24 cellular contexts compared by ENCODE assay signal in the genomic region with DNA sequence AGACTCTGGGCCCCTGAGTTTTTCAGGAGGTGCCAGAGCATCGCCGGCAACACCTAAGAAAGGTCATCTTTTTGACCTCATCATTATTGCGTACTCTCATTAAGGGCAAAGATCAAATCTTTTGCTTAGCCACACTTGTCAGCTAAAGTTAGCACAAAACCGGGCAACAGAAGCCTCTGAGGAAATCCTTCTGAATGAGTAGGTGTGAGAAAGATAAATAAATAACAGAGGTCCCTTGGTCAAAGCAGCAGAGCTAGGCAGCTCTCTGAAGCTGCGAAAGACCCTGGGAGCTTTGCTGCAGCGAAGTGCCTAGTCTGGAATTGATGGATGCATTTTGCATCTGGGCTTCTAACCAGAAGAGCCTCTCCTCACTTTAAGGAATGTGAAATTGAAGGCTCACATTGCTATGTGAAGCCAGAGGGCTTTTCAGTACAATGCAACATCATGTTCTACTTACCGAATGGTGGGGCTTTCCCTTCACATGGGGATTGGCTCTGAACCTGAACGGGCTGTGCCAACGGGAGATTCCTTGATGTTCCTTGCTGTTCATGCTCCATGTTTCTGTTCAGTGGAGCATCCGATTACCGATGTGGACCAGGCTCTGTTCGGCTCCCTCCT.
DNase-seq lines count a peak whose midpoint lies in the region; ATAC-seq, FAIRE-seq and TF ChIP-seq lines count a peak whose summit lies in the region.
"Had no signal": no experiment of that assay in that cellular context is flagged by ENCODE, and none has a peak within 500 bp of the region (broad histone marks: within the 10 kb centered on the region; RNA-seq: fewer than 3 reads in every experiment).

No MANE protein-coding gene starts in this region.

- H3K27ac ChIP-seq in left ventricle myocardium inferior (replicated peaks) (no peak overlapping the region), lower lobe of right lung (no peak overlapping the region)
- H3K27ac ChIP-seq: coronary artery had no signal

- no peak overlapping the region for H3K4me3 ChIP-seq in left ventricle myocardium inferior
- no peak overlapping the region for H3K4me3 ChIP-seq in epithelial cell of esophagus (ENCODE audit: low read length)
- H3K4me3 ChIP-seq in lower lobe of right lung: no peak overlapping the region
- H3K4me3 ChIP-seq: coronary artery had no signal

- no peaks in the 10 kb centered on the region for H3K4me1 ChIP-seq in left ventricle myocardium inferior
- no peaks in the 10 kb centered on the region for H3K4me1 ChIP-seq in lower lobe of right lung

- H3K27me3 ChIP-seq in left ventricle myocardium inferior (ENCODE audit: low read depth) (peaks cover 45% of the 10 kb centered on the region), lower lobe of right lung (ENCODE audit: low read depth) (no peaks in the 10 kb centered on the region)

- no peak for FAIRE-seq in urothelium cell line (lab: Jason Lieb, UNC)
- FAIRE-seq: frontal cortex had no signal

- intact Hi-C loops in left cardiac atrium (cut with DNase I) (no loop called here), left ventricle myocardium inferior (cut with micrococcal nuclease) (no loop called here), lower lobe of right lung (cut with DNase I) (no loop called here)

- H3K36me3 ChIP-seq in left ventricle myocardium inferior (no peaks in the 10 kb centered on the region), lower lobe of right lung (no peaks in the 10 kb centered on the region)

- TF ChIP-seq CTCF in left ventricle myocardium inferior (IDR thresholded peaks at IDR 0.05; ENCODE audit: borderline replicate concordance): no peak
- no peak for TF ChIP-seq CTCF in epithelial cell of esophagus (IDR thresholded peaks at IDR 0.05; ENCODE audit: insufficient read depth, low read depth, low read length, missing control alignments)
- TF ChIP-seq CTCF in lower lobe of right lung (IDR thresholded peaks at IDR 0.05): no peak

- H3K9me3 ChIP-seq in left ventricle myocardium inferior (replicated peaks) (no peaks in the 10 kb centered on the region), lower lobe of right lung (no peaks in the 10 kb centered on the region)
- H3K9me3 ChIP-seq: SK-N-SH had no signal

- ATAC-seq in left cardiac atrium (peak; percentile 30 to 85), lower lobe of right lung (peak; percentile 46 to 67)
- ATAC-seq: activated CD8-positive, alpha-beta T cell treated with anti-CD3 and anti-CD28 coated beads, Interleukin-2, amount 10 ng/mL, durations not matched to agents 7 days and 5 days; activated naive CD4-positive, alpha-beta T cell treated with anti-CD3 and anti-CD28 coated beads, Interleukin-2, amount 50 U/mL, for 72 hours; activated T-cell treated with anti-CD3 and anti-CD28 coated beads, Interleukin-2, amount 50 U/mL, for 72 hours; HCT116 had no signal

- DNase-seq in left cardiac atrium (no peak), left ventricle myocardium inferior (no peak), epithelial cell of esophagus (ENCODE audit: low read depth) (peak; percentile 37), lower lobe of right lung (no peak), midbrain (lab: John Stamatoyannopoulos, UW) (no peak), urothelium cell line (ENCODE audit: low spot score) (no peak), AG08395 (ENCODE audit: low spot score) (no peak), DMS 273 (lab: John Stamatoyannopoulos, UW; ENCODE audit: unreplicated experiment) (no peak)
- DNase-seq: 8988T; activated B cell treated with CpG ODN at 0.5 μM for 24 hours; activated CD8-positive, alpha-beta T cell treated with anti-CD3 and anti-CD28 coated beads, Interleukin-2, amount 10 ng/mL, durations not matched to agents 7 days and 5 days; activated T-cell treated with anti-CD3 and anti-CD28 coated beads, Interleukin-2, amount 50 U/mL, for 72 hours; CD4-positive, CD25-positive, alpha-beta regulatory T cell; DMS153; NCI-H1105; NCI-H2081; SK-N-SH; stimulated activated naive CD4-positive, alpha-beta T cell treated with Interleukin-2 at 50 U/mL for 16 hours; T-helper 9 cell; trophoblast cell had no signal
